Comparison of ENCODE assay signal across 18 cellular contexts in genomic region chr9:130095872-130096271, GRCh38. TPM values are rescaled to one million over a fixed set of nuclear protein-coding genes. Genes with fewer than 3 reads are reported as not detected.
DNase-seq lines count a peak whose midpoint lies in the region; ATAC-seq lines count a peak whose summit lies in the region.
"Had no signal": no experiment of that assay in that cellular context is flagged by ENCODE, and none has a peak within 500 bp of the region (broad histone marks: within the 10 kb centered on the region; RNA-seq: fewer than 3 reads in every experiment).

No MANE protein-coding gene starts in this region.

- peaks cover 16% of the 10 kb centered on the region for H3K4me1 Mint-ChIP-seq in activated T-helper 1 cell treated with anti-CD3 and anti-CD28 coated beads, Interleukin-12 subunit alpha, Interleukin-12 subunit beta, Interleukin-2, Interleukin-4 antibody, amounts not matched to agents 30 ng/mL and 10 ng/mL and 1 ng/mL, durations not matched to agents 14 hours and 24 hours and 36 hours (ENCODE audit: low read depth)
- peaks cover 2% of the 10 kb centered on the region for H3K4me1 Mint-ChIP-seq in memory B cell
- H3K4me1 Mint-ChIP-seq: CD14-positive monocyte had no signal

- intact Hi-C loops in activated T-helper 1 cell treated with anti-CD3 and anti-CD28 coated beads, Interleukin-12 subunit alpha, Interleukin-12 subunit beta, Interleukin-2, Interleukin-4 antibody, amounts not matched to agents 30 ng/mL and 10 ng/mL and 1 ng/mL, durations not matched to agents 14 hours and 24 hours and 36 hours (cut with micrococcal nuclease) = loop anchor here (5.0 kb wide), 2 partner anchors 134 to 259 kb away; partner anchors contain the start of genes C9orf78 and USP20

- ATAC-seq in activated naive CD4-positive, alpha-beta T cell treated with anti-CD3 and anti-CD28 coated beads, Interleukin-2, amount 50 U/mL, for 72 hours = peak; percentile 18 to 88
- no peak for ATAC-seq in memory B cell (ENCODE audit: low read depth)
- no peak for ATAC-seq in HG03280 (IDR thresholded peaks at IDR 0.05; ENCODE audit: unreplicated experiment)
- ATAC-seq in HG03457 (IDR thresholded peaks at IDR 0.05; ENCODE audit: unreplicated experiment) = no peak
- ATAC-seq: esophagus mucosa, foreskin keratinocyte, left lung had no signal

- H3K36me3 Mint-ChIP-seq in activated naive CD4-positive, alpha-beta T cell treated with anti-CD3 and anti-CD28 coated beads, Interleukin-2, amount 50 U/mL, for 72 hours = peaks cover 0 to 24% of the 10 kb centered on the region in 2 donors
- peaks cover 39% of the 10 kb centered on the region for H3K36me3 Mint-ChIP-seq in activated T-helper 1 cell treated with anti-CD3 and anti-CD28 coated beads, Interleukin-12 subunit alpha, Interleukin-12 subunit beta, Interleukin-2, Interleukin-4 antibody, amounts not matched to agents 30 ng/mL and 10 ng/mL and 1 ng/mL, durations not matched to agents 14 hours and 24 hours and 36 hours (ENCODE audit: low read depth)
- H3K36me3 Mint-ChIP-seq in memory B cell = peaks cover 20% of the 10 kb centered on the region

- H3K27me3 Mint-ChIP-seq in activated T-helper 1 cell treated with anti-CD3 and anti-CD28 coated beads, Interleukin-12 subunit alpha, Interleukin-12 subunit beta, Interleukin-2, Interleukin-4 antibody, amounts not matched to agents 30 ng/mL and 10 ng/mL and 1 ng/mL, durations not matched to agents 14 hours and 24 hours and 36 hours (ENCODE audit: insufficient read depth) = no peaks in the 10 kb centered on the region
- H3K27me3 Mint-ChIP-seq in memory B cell = no peaks in the 10 kb centered on the region

- no peaks in the 10 kb centered on the region for H3K9me3 Mint-ChIP-seq in activated naive CD4-positive, alpha-beta T cell treated with anti-CD3 and anti-CD28 coated beads, Interleukin-2, amount 50 U/mL, for 72 hours
- H3K9me3 Mint-ChIP-seq in activated T-helper 1 cell treated with anti-CD3 and anti-CD28 coated beads, Interleukin-12 subunit alpha, Interleukin-12 subunit beta, Interleukin-2, Interleukin-4 antibody, amounts not matched to agents 30 ng/mL and 10 ng/mL and 1 ng/mL, durations not matched to agents 14 hours and 24 hours and 36 hours = no peaks in the 10 kb centered on the region
- H3K9me3 Mint-ChIP-seq in memory B cell = no peaks in the 10 kb centered on the region

- DNase-seq in activated naive CD4-positive, alpha-beta T cell treated with anti-CD3 and anti-CD28 coated beads, Interleukin-2, amount 50 U/mL, for 72 hours (ENCODE audit: low spot score in 2 of 2) = no peak
- DNase-seq in activated naive CD4-positive, alpha-beta T cell (lab: John Stamatoyannopoulos, UW) = no peak
- no peak for DNase-seq in activated T-helper 1 cell treated with anti-CD3 and anti-CD28 coated beads, Interleukin-12 subunit alpha, Interleukin-12 subunit beta, Interleukin-2, Interleukin-4 antibody, amounts not matched to agents 30 ng/mL and 10 ng/mL and 1 ng/mL, durations not matched to agents 14 hours and 24 hours and 36 hours (ENCODE audit: low spot score)
- DNase-seq in memory B cell (ENCODE audit: low spot score in 2 of 2) = no peak
- DNase-seq in stimulated activated naive CD4-positive, alpha-beta T cell (lab: John Stamatoyannopoulos, UW) = no peak
- DNase-seq: effector memory CD4-positive, alpha-beta T cell; foreskin keratinocyte; GOT3; left lung; NCI-H1092 treated with DMSO at 0.1 percent for 48 hours; NCI-H187 treated with DMSO at 0.1 percent for 48 hours; NCI-H69; stimulated activated CD4-positive, alpha-beta T cell treated with anti-CD3 and anti-CD28 coated beads, Interleukin-2, amount 100 ng/mL, for 24 hours; WERI-Rb-1 had no signal

- H3K27ac Mint-ChIP-seq in activated naive CD4-positive, alpha-beta T cell treated with anti-CD3 and anti-CD28 coated beads, Interleukin-2, amount 50 U/mL, for 72 hours = peak overlapping the region; percentile 29 to 82
- peak overlapping the region; percentile 57 for H3K27ac Mint-ChIP-seq in activated T-helper 1 cell treated with anti-CD3 and anti-CD28 coated beads, Interleukin-12 subunit alpha, Interleukin-12 subunit beta, Interleukin-2, Interleukin-4 antibody, amounts not matched to agents 30 ng/mL and 10 ng/mL and 1 ng/mL, durations not matched to agents 14 hours and 24 hours and 36 hours
- peak overlapping the region; percentile 47 for H3K27ac Mint-ChIP-seq in memory B cell

- no peak overlapping the region for H3K4me3 Mint-ChIP-seq in activated T-helper 1 cell treated with anti-CD3 and anti-CD28 coated beads, Interleukin-12 subunit alpha, Interleukin-12 subunit beta, Interleukin-2, Interleukin-4 antibody, amounts not matched to agents 30 ng/mL and 10 ng/mL and 1 ng/mL, durations not matched to agents 14 hours and 24 hours and 36 hours
- H3K4me3 Mint-ChIP-seq in memory B cell = no peak overlapping the region
- H3K4me3 Mint-ChIP-seq: CD14-positive monocyte had no signal

RNA-seq across cellular contexts. Expression of gene GPR107, which starts 42.2 kb away (rescaled TPM):
- 10 to 100 TPM; 23.1 to 41.8 TPM for total RNA-seq in activated naive CD4-positive, alpha-beta T cell treated with anti-CD3 and anti-CD28 coated beads, Interleukin-2, amount 50 U/mL, for 72 hours
- total RNA-seq in activated T-helper 1 cell treated with anti-CD3 and anti-CD28 coated beads, Interleukin-12 subunit alpha, Interleukin-12 subunit beta, Interleukin-2, Interleukin-4 antibody, amounts not matched to agents 30 ng/mL and 10 ng/mL and 1 ng/mL, durations not matched to agents 14 hours and 24 hours and 36 hours = 23.1 and 24.9 TPM in 2 replicates

RNA-seq across cellular contexts. Expression of gene FNBP1, which starts 52.9 kb away (rescaled TPM):
- total RNA-seq in activated naive CD4-positive, alpha-beta T cell treated with anti-CD3 and anti-CD28 coated beads, Interleukin-2, amount 50 U/mL, for 72 hours = 100 to 1,000 TPM; 183 to 199 TPM
- 195 and 202 TPM in 2 replicates for total RNA-seq in activated T-helper 1 cell treated with anti-CD3 and anti-CD28 coated beads, Interleukin-12 subunit alpha, Interleukin-12 subunit beta, Interleukin-2, Interleukin-4 antibody, amounts not matched to agents 30 ng/mL and 10 ng/mL and 1 ng/mL, durations not matched to agents 14 hours and 24 hours and 36 hours

Comparison
In these comparisons a context has a peak if more than half of its experiments do, and no peak if none do; other contexts are left out.
1. ATAC-seq: peak in activated naive CD4-positive, alpha-beta T cell treated with anti-CD3 and anti-CD28 coated beads, Interleukin-2, amount 50 U/mL, for 72 hours (2 of 2); none in memory B cell (single experiment), HG03280 (single experiment) and HG03457 (single experiment).
2. Peak in every context shown above with its lines, with median percentiles within 50 percentile points of each other: H3K27ac Mint-ChIP-seq.